Comparison of ENCODE assay signal across 9 cellular contexts in the genomic region with DNA sequence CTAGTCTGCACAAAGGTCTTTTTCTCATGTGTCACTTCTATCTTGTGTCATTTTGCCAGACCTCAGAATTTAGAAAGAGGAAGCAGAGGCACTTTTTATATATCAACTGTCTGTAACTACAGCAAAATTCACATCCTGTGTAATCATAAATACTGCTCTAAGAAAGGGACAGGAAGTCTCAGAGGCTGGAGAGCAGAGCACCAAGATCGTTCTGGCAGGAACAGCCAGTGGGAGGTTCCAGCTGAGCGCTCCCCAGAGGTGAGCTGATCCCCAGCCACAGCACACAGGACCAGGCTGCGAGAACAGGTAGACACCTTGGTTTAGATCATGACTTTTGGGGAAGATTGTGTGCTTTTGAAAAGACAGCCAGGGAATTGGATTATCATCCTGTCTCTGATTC. TPM values are rescaled to one million over a fixed set of nuclear protein-coding genes. Genes with fewer than 3 reads are reported as not detected.
DNase-seq lines count a peak whose midpoint lies in the region; ATAC-seq and TF ChIP-seq lines count a peak whose summit lies in the region.
"Had no signal": no experiment of that assay in that cellular context is flagged by ENCODE, and none has a peak within 500 bp of the region (broad histone marks: within the 10 kb centered on the region; RNA-seq: fewer than 3 reads in every experiment).

A gene with protein sequence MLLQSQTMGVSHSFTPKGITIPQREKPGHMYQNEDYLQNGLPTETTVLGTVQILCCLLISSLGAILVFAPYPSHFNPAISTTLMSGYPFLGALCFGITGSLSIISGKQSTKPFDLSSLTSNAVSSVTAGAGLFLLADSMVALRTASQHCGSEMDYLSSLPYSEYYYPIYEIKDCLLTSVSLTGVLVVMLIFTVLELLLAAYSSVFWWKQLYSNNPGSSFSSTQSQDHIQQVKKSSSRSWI (plus strand): TSS at position 174 of the 400 bp plus-strand sequence. CDS start 4,610 bp downstream, outside the sequence.

- H3K4me1 ChIP-seq in heart left ventricle: peaks cover 0 to 21% (median 0%) of the 10 kb centered on the region in 12 donors
- H3K4me1 ChIP-seq in tibial artery: no peaks in the 10 kb centered on the region

- DNase-seq in GM10248 (ENCODE audit: extremely low spot score) (peak; percentile 69), Kasumi-1 (lab: John Stamatoyannopoulos, UW) (peak; percentile 98 to 99), heart left ventricle (peak in 4 of 5 donors; percentile 28 to 66 (median 50)), tibial artery (peak; percentile 37 to 72), HPDE6-E6E7 (ENCODE audit: extremely low spot score) (no peak), activated gamma-delta T cell treated with Interleukin-2 at 50 U/mL for 16 hours (no peak)
- DNase-seq in activated CD8-positive, alpha-beta memory T cell treated with anti-CD3 and anti-CD28 coated beads, Interleukin-2, amount 50 U/mL, for 48 hours: no peak

- peak; percentile 80 for ATAC-seq in GM21526 (IDR thresholded peaks at IDR 0.05; ENCODE audit: low FRiP score, unreplicated experiment)
- ATAC-seq in heart left ventricle: peak; percentile 45 to 83 (median 82)

- H3K4me3 ChIP-seq in heart left ventricle (peak within 1 kb of the TSS in 9 of 12 donors; percentile 3 to 56 (median 31)), tibial artery (peak within 1 kb of the TSS; percentile 26 to 28)

- intact Hi-C loops in heart left ventricle (cut with DNase I) (no loop called here), tibial artery (cut with DNase I; ENCODE audit: low total_unique reads) (no loop called here)

- no peak for TF ChIP-seq POLR2A in heart left ventricle (IDR thresholded peaks at IDR 0.05)

- CTCF ChIA-PET in GM10248 (lab: Yijun Ruan, JAX): interaction anchor here (1.0 to 3.6 kb wide), 5 partner anchors 9 to 78 kb away, joined by 3 to 16 read pairs (median 8); no protein-coding TSS in a partner anchor

- WGBS in heart left ventricle, 4 donors: 31 to 44% (median 35%) methylated on average over 3 of the region's 3 CpGs

- TF ChIP-seq CTCF in GM10248 (IDR thresholded peaks at IDR 0.05; ENCODE audit: control extremely low read depth, extremely low read depth, low read depth, missing control alignments) (no peak), heart left ventricle (IDR thresholded peaks at IDR 0.05) (no peak), tibial artery (IDR thresholded peaks at IDR 0.05) (no peak)

- H3K36me3 ChIP-seq in heart left ventricle (no peaks in the 10 kb centered on the region), tibial artery (no peaks in the 10 kb centered on the region)

- POLR2A ChIA-PET in GM10248 (lab: Yijun Ruan, JAX): no interaction called here

- H3K9me3 ChIP-seq in heart left ventricle (no peaks in the 10 kb centered on the region), tibial artery (no peaks in the 10 kb centered on the region)

- no peaks in the 10 kb centered on the region for H3K27me3 ChIP-seq in heart left ventricle
- no peaks in the 10 kb centered on the region for H3K27me3 ChIP-seq in tibial artery

- H3K27ac ChIP-seq in heart left ventricle: peak within 1 kb of the TSS in 6 of 12 donors; percentile 32 to 88 (median 54)
- H3K27ac ChIP-seq in tibial artery: no peak within 1 kb of the TSS

RNA-seq across cellular contexts. Expression of the gene that starts here (rescaled TPM):
- total RNA-seq in heart left ventricle: 10 to 100 TPM in 4 of 9 donors, 1 to 10 TPM in 5; 5.4 to 57.1 (median 9.8) TPM
- polyA plus RNA-seq in heart left ventricle: 1 to 10 TPM; 2.7 to 3.5 TPM
- total RNA-seq: myocyte had no signal

Comparison
In these comparisons a context has a peak if more than half of its experiments do, and no peak if none do; other contexts are left out.
1. DNase-seq: peak in GM10248 (single experiment), Kasumi-1 (2 of 2), heart left ventricle (4 of 5) and tibial artery (2 of 2); none in HPDE6-E6E7 (single experiment), activated CD8-positive, alpha-beta memory T cell treated with anti-CD3 and anti-CD28 coated beads, Interleukin-2, amount 50 U/mL, for 48 hours (single experiment) and activated gamma-delta T cell treated with Interleukin-2 at 50 U/mL for 16 hours (single experiment).